In genomic region chr14:21917699-21918436, GRCh38 we compare ENCODE assay signal across 8 cellular contexts.
DNase-seq lines count a peak whose midpoint lies in the region; TF ChIP-seq lines count a peak whose summit lies in the region.

No MANE protein-coding gene starts in this region.

- H3K4me2 ChIP-seq in GM23248 (ENCODE audit: unreplicated experiment) = peak overlapping the region; percentile 41

- H3K4me1 Mint-ChIP-seq in neural crest cell = no peaks in the 10 kb centered on the region

- H2AFZ ChIP-seq in GM23248 = peak overlapping the region; percentile 74

- peaks cover 52% of the 10 kb centered on the region for H3K27me3 Mint-ChIP-seq in neural crest cell (ENCODE audit: low read depth)

- peak overlapping the region; percentile 30; the same call in 1 of the 2 replicates for H3K4me3 ChIP-seq in GM23248
- H3K4me3 ChIP-seq in esophagus squamous epithelium = peak overlapping the region in 1 of 4 donors; percentile 49
- H3K4me3 ChIP-seq in uterus = no peak overlapping the region

- DNase-seq in DMS53 treated with DMSO at 0.1 percent for 48 hours (lab: John Stamatoyannopoulos, UW; ENCODE audit: unreplicated experiment) = peak; percentile 57
- peak; percentile 67 for DNase-seq in GM23248
- peak; percentile 20 for DNase-seq in NCI-H345 (lab: John Stamatoyannopoulos, UW)
- DNase-seq in activated CD8-positive, alpha-beta memory T cell treated with anti-CD3 and anti-CD28 coated beads, Interleukin-2, amount 50 U/mL, for 4 hours = peak; percentile 56
- no peak for DNase-seq in esophagus squamous epithelium (lab: John Stamatoyannopoulos, UW)
- peak; percentile 41 for DNase-seq in neural crest cell (ENCODE audit: low read depth, low spot score)
- DNase-seq in uterus = peak in 1 of 2 donors; percentile 25
- DNase-seq in T1000 (lab: John Stamatoyannopoulos, UW) = no peak

- in situ Hi-C loops in GM23248 (cut with MboI) = no loop called here

- H3K9ac ChIP-seq in GM23248 = no peak overlapping the region

- H3K4me3 Mint-ChIP-seq in neural crest cell = no peak overlapping the region

- no peaks in the 10 kb centered on the region for H3K36me3 Mint-ChIP-seq in neural crest cell (ENCODE audit: low read depth)

- intact Hi-C loops in esophagus squamous epithelium (cut with DNase I) = no loop called here
- intact Hi-C loops in uterus (cut with DNase I; ENCODE audit: low total_unique reads) = no loop called here

- peak; percentile 37 to 68 (median 52) for TF ChIP-seq CTCF in esophagus squamous epithelium (IDR thresholded peaks at IDR 0.05)
- peak; percentile 84 for TF ChIP-seq CTCF in neural crest cell (conservative IDR thresholded peaks at IDR 0.05)
- peak; percentile 40 to 52 (median 50) for TF ChIP-seq CTCF in uterus (IDR thresholded peaks at IDR 0.05)

- H3K9me2 ChIP-seq in GM23248 (ENCODE audit: insufficient read depth) = no peaks in the 10 kb centered on the region

- no peaks in the 10 kb centered on the region for H3K9me3 ChIP-seq in GM23248 (ENCODE audit: low read depth)
- H3K9me3 ChIP-seq in esophagus squamous epithelium = no peaks in the 10 kb centered on the region
- no peaks in the 10 kb centered on the region for H3K9me3 ChIP-seq in uterus

- no peaks in the 10 kb centered on the region for H3K4me1 ChIP-seq in GM23248 (ENCODE audit: insufficient read depth)
- peaks cover 0 to 6% (median 4%) of the 10 kb centered on the region in 3 donors for H3K4me1 ChIP-seq in esophagus squamous epithelium
- H3K4me1 ChIP-seq in uterus = no peaks in the 10 kb centered on the region

- no peaks in the 10 kb centered on the region for H3F3A ChIP-seq in GM23248 (ENCODE audit: insufficient read depth)

- H3K27ac Mint-ChIP-seq in neural crest cell (ENCODE audit: unreplicated experiment) = no peak overlapping the region

- 6 to 9% methylated on average over 4 of the region's 4 CpGs for WGBS in GM23248 (ENCODE audit: low coverage in 1 of 2, low lambda C conversion rate in 2 of 2, missing lambda C conversion rate in 2 of 2), 2 experiments
- 11 to 12% methylated on average over 4 of the region's 4 CpGs for WGBS in esophagus squamous epithelium, 2 donors

- H4K20me1 ChIP-seq in GM23248 (ENCODE audit: insufficient read depth) = no peaks in the 10 kb centered on the region

- H3K79me2 ChIP-seq in GM23248 (ENCODE audit: insufficient read depth) = no peaks in the 10 kb centered on the region

- TF ChIP-seq POLR2A in esophagus squamous epithelium (IDR thresholded peaks at IDR 0.05) (no peak), uterus (IDR thresholded peaks at IDR 0.05) (no peak)

- H3K27ac ChIP-seq in GM23248 = no peak overlapping the region
- no peak overlapping the region for H3K27ac ChIP-seq in esophagus squamous epithelium
- no peak overlapping the region for H3K27ac ChIP-seq in uterus

- H3K36me3 ChIP-seq in GM23248 (ENCODE audit: low read depth) (no peaks in the 10 kb centered on the region), esophagus squamous epithelium (no peaks in the 10 kb centered on the region), uterus (no peaks in the 10 kb centered on the region)

- no peaks in the 10 kb centered on the region for H3K9me3 Mint-ChIP-seq in neural crest cell

- H3K27me3 ChIP-seq in GM23248 (replicated peaks; ENCODE audit: insufficient read depth) (no peaks in the 10 kb centered on the region), esophagus squamous epithelium (no peaks in the 10 kb centered on the region), uterus (no peaks in the 10 kb centered on the region)

Comparison
In these comparisons a context has a peak if more than half of its experiments do, and no peak if none do; other contexts are left out.
1. DNase-seq: peak in DMS53 treated with DMSO at 0.1 percent for 48 hours (single experiment), GM23248 (single experiment), NCI-H345 (single experiment), activated CD8-positive, alpha-beta memory T cell treated with anti-CD3 and anti-CD28 coated beads, Interleukin-2, amount 50 U/mL, for 4 hours (single experiment) and neural crest cell (single experiment); none in esophagus squamous epithelium (single experiment) and T1000 (single experiment).
2. Peak in every context shown above with its lines, with median percentiles within 50 percentile points of each other: CTCF ChIP-seq.